In genomic region chr2:239249048-239249447, GRCh38 we compare ENCODE assay signal across 17 cellular contexts.
DNase-seq lines count a peak whose midpoint lies in the region; ATAC-seq and TF ChIP-seq lines count a peak whose summit lies in the region.
"Had no signal": no experiment of that assay in that cellular context is flagged by ENCODE, and none has a peak within 500 bp of the region (broad histone marks: within the 10 kb centered on the region; RNA-seq: fewer than 3 reads in every experiment).

No MANE protein-coding gene starts in this region.

- H3K4me3 ChIP-seq in coronary artery (no peak overlapping the region), muscle layer of duodenum (ENCODE audit: low read depth in 1 of 2, low read length in 2 of 2) (no peak overlapping the region), spleen (no peak overlapping the region)
- H3K4me3 ChIP-seq: lower lobe of right lung, skin epidermis had no signal

- no peaks in the 10 kb centered on the region for H3K9me3 Mint-ChIP-seq in HFFc6
- H3K9me3 Mint-ChIP-seq: activated naive CD8-positive, alpha-beta T cell treated with anti-CD3 and anti-CD28 coated beads for 36 hours had no signal

- H3K9me3 ChIP-seq in muscle layer of duodenum (ENCODE audit: control insufficient read depth in 1 of 2, low read length in 2 of 2) (no peaks in the 10 kb centered on the region), spleen (no peaks in the 10 kb centered on the region)
- H3K9me3 ChIP-seq: lower lobe of right lung had no signal

- ATAC-seq in GM19328 (IDR thresholded peaks at IDR 0.05; ENCODE audit: unreplicated experiment) (no peak), GM18907 (IDR thresholded peaks at IDR 0.05; ENCODE audit: unreplicated experiment) (no peak)

- H3K4me1 Mint-ChIP-seq in HFFc6 (ENCODE audit: low read depth), result peaks cover 21% of the 10 kb centered on the region

- DNase-seq in HFFc6 (no peak), coronary artery (ENCODE audit: low spot score) (peak; percentile 72), spleen (peak; percentile 76), HPDE6-E6E7 (ENCODE audit: extremely low spot score) (no peak), HCEC 1CT (no peak)
- DNase-seq: activated CD4-positive, alpha-beta T cell treated with anti-CD3 and anti-CD28 coated beads for 4 hours; activated naive CD8-positive, alpha-beta T cell treated with anti-CD3 and anti-CD28 coated beads for 36 hours; COR-L47; NCI-H1436; NCI-H2171; NCI-H526; stimulated activated CD4-positive, alpha-beta T cell treated with anti-CD3 and anti-CD28 coated beads, Interleukin-4, amount 100 ng/mL, for 1 hour had no signal

- TF ChIP-seq POLR2A in spleen (IDR thresholded peaks at IDR 0.05), result no peak

- H3K36me3 ChIP-seq in muscle layer of duodenum (ENCODE audit: control insufficient read depth in 1 of 2, insufficient read depth in 2 of 2, low read length in 2 of 2) (no peaks in the 10 kb centered on the region), spleen (peaks cover 0 to 28% (median 0%) of the 10 kb centered on the region in 6 donors)
- H3K36me3 ChIP-seq: lower lobe of right lung had no signal

- peak overlapping the region; percentile 78; the same call in 1 of the 2 replicates for H3K27ac Mint-ChIP-seq in HFFc6
- H3K27ac Mint-ChIP-seq: activated naive CD8-positive, alpha-beta T cell treated with anti-CD3 and anti-CD28 coated beads for 36 hours had no signal

- TF ChIP-seq CTCF in HFFc6 (IDR thresholded peaks at IDR 0.05), result no peak
- no peak for TF ChIP-seq CTCF in coronary artery (IDR thresholded peaks at IDR 0.05)
- no peak for TF ChIP-seq CTCF in spleen (IDR thresholded peaks at IDR 0.05 in 8 of 11, conservative IDR thresholded peaks at IDR 0.05 in 3 of 11)

- H3K27me3 ChIP-seq in muscle layer of duodenum (ENCODE audit: low read depth, low read length), result no peaks in the 10 kb centered on the region
- peaks cover 0 to 11% (median 0%) of the 10 kb centered on the region in 7 donors for H3K27me3 ChIP-seq in spleen (replicated peaks in 1 of 7)

- H3K27ac ChIP-seq in coronary artery (no peak overlapping the region), muscle layer of duodenum (ENCODE audit: low read length) (peak overlapping the region; percentile 21), spleen (peak overlapping the region in 7 of 8 donors; percentile 39 to 68 (median 48))
- H3K27ac ChIP-seq: lower lobe of right lung, skin epidermis had no signal

- intact Hi-C loops in spleen (cut with DNase I; ENCODE audit: low total_unique reads), result no loop called here

- H3K4me1 ChIP-seq in muscle layer of duodenum (ENCODE audit: control insufficient read depth in 1 of 2, insufficient read depth in 2 of 2, low read length in 2 of 2), result peaks cover 0 to 49% of the 10 kb centered on the region in 2 donors
- H3K4me1 ChIP-seq in spleen, result peaks cover 36 to 100% (median 67%) of the 10 kb centered on the region in 6 donors

- WGBS in spleen, 5 donors, result 88 to 95% (median 90%) methylated on average over 17 of the region's 17 CpGs

- H3K4me3 Mint-ChIP-seq in HFFc6, result peak overlapping the region; percentile 68
- H3K4me3 Mint-ChIP-seq: activated naive CD8-positive, alpha-beta T cell treated with anti-CD3 and anti-CD28 coated beads for 36 hours had no signal

- H3K36me3 Mint-ChIP-seq in HFFc6 (ENCODE audit: low read depth), result no peaks in the 10 kb centered on the region

- no peaks in the 10 kb centered on the region for H3K27me3 Mint-ChIP-seq in HFFc6 (ENCODE audit: insufficient read depth)

Comparison
In these comparisons a context has a peak if more than half of its experiments do, and no peak if none do; other contexts are left out.
1. DNase-seq: peak in coronary artery (single experiment) and spleen (single experiment); none in HFFc6 (single experiment), HPDE6-E6E7 (single experiment) and HCEC 1CT (single experiment).
2. H3K27ac ChIP-seq: peak in muscle layer of duodenum (single experiment) and spleen (7 of 8); none in coronary artery (0 of 2).